13 cellular contexts compared by ENCODE assay signal in genomic region chr3:158094917-158095301, GRCh38. TPM values are rescaled to one million over a fixed set of nuclear protein-coding genes. Genes with fewer than 3 reads are reported as not detected.
DNase-seq lines count a peak whose midpoint lies in the region; ATAC-seq and TF ChIP-seq lines count a peak whose summit lies in the region.
"Had no signal": no experiment of that assay in that cellular context is flagged by ENCODE, and none has a peak within 500 bp of the region (broad histone marks: within the 10 kb centered on the region; RNA-seq: fewer than 3 reads in every experiment).

No MANE protein-coding gene starts in this region.

- H3K4me3 ChIP-seq in CD4-positive, alpha-beta memory T cell (ENCODE audit: low read length in 2 of 2), result no peak overlapping the region

- H3K4me1 ChIP-seq in ES-I3 (ENCODE audit: insufficient read depth, low read length), result no peaks in the 10 kb centered on the region; the same call in 1 of the 2 replicates
- peaks cover 12% of the 10 kb centered on the region for H3K4me1 ChIP-seq in CD4-positive, alpha-beta memory T cell (ENCODE audit: insufficient read depth, low read length)

- intact Hi-C loops in CD4-positive, alpha-beta memory T cell (cut with micrococcal nuclease), result no loop called here

- H3K4me3 Mint-ChIP-seq in CD4-positive, alpha-beta memory T cell, result peak overlapping the region in 1 of 8 donors; percentile 22
- H3K4me3 Mint-ChIP-seq: central memory CD8-positive, alpha-beta T cell had no signal

- peaks cover 0 to 7% of the 10 kb centered on the region in 2 donors for H3K36me3 Mint-ChIP-seq in CD4-positive, alpha-beta memory T cell

- no peak overlapping the region for H3K27ac ChIP-seq in CD4-positive, alpha-beta memory T cell (ENCODE audit: low read depth, low read length)

- peaks cover 45% of the 10 kb centered on the region for H3K27me3 ChIP-seq in CD4-positive, alpha-beta memory T cell (ENCODE audit: insufficient read depth, low read length)

- POLR2A ChIA-PET in CD4-positive, alpha-beta memory T cell (lab: Charles Lee; ENCODE audit: partially characterized antibody), result interaction anchor here (1.1 kb wide), 1 partner anchor 10 kb away, joined by 7 read pairs; no protein-coding TSS in a partner anchor

- peaks cover 6 to 25% (median 14%) of the 10 kb centered on the region in 4 donors for H3K4me1 Mint-ChIP-seq in CD4-positive, alpha-beta memory T cell

- H3K27ac Mint-ChIP-seq in CD4-positive, alpha-beta memory T cell, result peak overlapping the region in 3 of 7 donors; percentile 47 to 79 (median 79)

- DNase-seq in erythroblast (lab: John Stamatoyannopoulos, UW) (peak; percentile 32 to 53), DMS153 (lab: John Stamatoyannopoulos, UW) (no peak), NCI-H1105 treated with DMSO at 0.1 percent for 48 hours (lab: John Stamatoyannopoulos, UW) (no peak), DMS 273 (lab: John Stamatoyannopoulos, UW; ENCODE audit: unreplicated experiment) (no peak)
- no peak for DNase-seq in CD4-positive, alpha-beta memory T cell
- DNase-seq: activated CD4-positive, CD25-positive, alpha-beta regulatory T cell; foreskin melanocyte; NCI-H2107 had no signal

- CTCF ChIA-PET in CD4-positive, alpha-beta memory T cell (lab: Charles Lee; ENCODE audit: partially characterized antibody), result interaction anchor here (0.8 kb wide), 1 partner anchor 13 kb away, joined by 3 read pairs; no protein-coding TSS in a partner anchor

- peaks cover 2 to 36% (median 20%) of the 10 kb centered on the region in 8 donors for H3K9me3 Mint-ChIP-seq in CD4-positive, alpha-beta memory T cell
- H3K9me3 Mint-ChIP-seq: central memory CD8-positive, alpha-beta T cell had no signal

- peaks cover 59 to 73% of the 10 kb centered on the region in 2 donors for H3K27me3 Mint-ChIP-seq in CD4-positive, alpha-beta memory T cell

- H3K9me3 ChIP-seq in ES-I3 (ENCODE audit: control insufficient read depth, insufficient read depth, low read length), result no peaks in the 10 kb centered on the region
- no peaks in the 10 kb centered on the region for H3K9me3 ChIP-seq in CD4-positive, alpha-beta memory T cell (ENCODE audit: control insufficient read depth in 1 of 2, low read length in 2 of 2)

- no peaks in the 10 kb centered on the region for H3K36me3 ChIP-seq in ES-I3 (ENCODE audit: insufficient read depth, low read length)
- H3K36me3 ChIP-seq in CD4-positive, alpha-beta memory T cell (ENCODE audit: insufficient read depth, low read length), result no peaks in the 10 kb centered on the region

- TF ChIP-seq POLR2A in erythroblast (IDR thresholded peaks at IDR 0.05; ENCODE audit: low read length), result no peak

- peak; percentile 17 for ATAC-seq in GM19463 (IDR thresholded peaks at IDR 0.05; ENCODE audit: unreplicated experiment)
- ATAC-seq in HG03045 (IDR thresholded peaks at IDR 0.05; ENCODE audit: unreplicated experiment), result peak; percentile 21

- H3K9ac ChIP-seq in ES-I3 (ENCODE audit: low read depth, low read length), result peak overlapping the region; percentile 46; the same call in 1 of the 2 replicates

RNA-seq across cellular contexts. Expression of gene SHOX2, which starts 11.3 kb away (rescaled TPM):
- total RNA-seq in CD4-positive, alpha-beta memory T cell, result not detected
- polyA plus RNA-seq in CD4-positive, alpha-beta memory T cell, result not detected
- total RNA-seq: mucosa of gallbladder had no signal

RNA-seq across cellular contexts. Expression of gene RSRC1, which starts 15.0 kb away (rescaled TPM):
- total RNA-seq in CD4-positive, alpha-beta memory T cell, result 10 to 100 TPM; 34.1 to 35.7 TPM
- 10 to 100 TPM; 23.4 to 33.2 TPM for polyA plus RNA-seq in CD4-positive, alpha-beta memory T cell

Comparison
In these comparisons a context has a peak if more than half of its experiments do, and no peak if none do; other contexts are left out.
1. DNase-seq: peak in erythroblast (2 of 2); none in DMS153 (single experiment), NCI-H1105 treated with DMSO at 0.1 percent for 48 hours (single experiment), DMS 273 (single experiment) and CD4-positive, alpha-beta memory T cell (0 of 5).